Comparison of ENCODE assay signal across 9 cellular contexts in genomic region chr14:73662439-73663056, GRCh38. TPM values are rescaled to one million over a fixed set of nuclear protein-coding genes. Genes with fewer than 3 reads are reported as not detected.
DNase-seq lines count a peak whose midpoint lies in the region; ATAC-seq and TF ChIP-seq lines count a peak whose summit lies in the region.
"Had no signal": no experiment of that assay in that cellular context is flagged by ENCODE, and none has a peak within 500 bp of the region (broad histone marks: within the 10 kb centered on the region; RNA-seq: fewer than 3 reads in every experiment).

No MANE protein-coding gene starts in this region.

- H3K4me3 ChIP-seq in stomach, result no peak overlapping the region

- H3K4me1 Mint-ChIP-seq in osteocyte (ENCODE audit: unreplicated experiment) (peaks cover 8% of the 10 kb centered on the region), mesothelial cell of epicardium (peaks cover 6% of the 10 kb centered on the region)

- DNase-seq in G401 (ENCODE audit: low spot score) (peak; percentile 12), NCI-H226 (peak; percentile 88), dedifferentiated amniotic fluid mesenchymal stem cell (ENCODE audit: extremely low spot score) (peak; percentile 88), osteocyte (ENCODE audit: extremely low spot score, unreplicated experiment) (no peak), stomach (no peak), NCI-H1092 treated with DMSO at 0.1 percent for 48 hours (lab: John Stamatoyannopoulos, UW) (no peak), mesothelial cell of epicardium (ENCODE audit: low spot score in 2 of 2, unreplicated experiment in 2 of 2) (no peak)

- no peak for ATAC-seq in GM19463 (IDR thresholded peaks at IDR 0.05; ENCODE audit: unreplicated experiment)

- WGBS in stomach, 5 donors, result 76 to 96% (median 86%) methylated on average over 2 of the region's 2 CpGs

- H3K36me3 ChIP-seq in stomach, result peaks cover 0 to 52% (median 23%) of the 10 kb centered on the region in 4 donors

- H3K36me3 Mint-ChIP-seq in osteocyte (ENCODE audit: unreplicated experiment) (peaks cover 13% of the 10 kb centered on the region), mesothelial cell of epicardium (peaks cover 14% of the 10 kb centered on the region)

- H3K4me3 Mint-ChIP-seq in osteocyte (ENCODE audit: unreplicated experiment) (no peak overlapping the region), mesothelial cell of epicardium (no peak overlapping the region)

- H3K9me3 ChIP-seq in stomach, result no peaks in the 10 kb centered on the region

- no peaks in the 10 kb centered on the region for H3K27me3 ChIP-seq in stomach

- in situ Hi-C loops in G401 (cut with HindIII; ENCODE audit: low sequenced_read_pairs), result no loop called here

- H3K27ac Mint-ChIP-seq in osteocyte (ENCODE audit: unreplicated experiment), result no peak overlapping the region
- no peak overlapping the region for H3K27ac Mint-ChIP-seq in mesothelial cell of epicardium

- H3K9me3 Mint-ChIP-seq in osteocyte (ENCODE audit: unreplicated experiment), result peaks cover 6% of the 10 kb centered on the region
- H3K9me3 Mint-ChIP-seq in mesothelial cell of epicardium, result peaks cover 7% of the 10 kb centered on the region

- H3K4me1 ChIP-seq in stomach, result no peaks in the 10 kb centered on the region

- TF ChIP-seq CTCF in osteocyte (IDR thresholded peaks at IDR 0.05) (peak; percentile 43), stomach (IDR thresholded peaks at IDR 0.05) (no peak), mesothelial cell of epicardium (IDR thresholded peaks at IDR 0.05; ENCODE audit: unreplicated experiment) (no peak)

- H3K27me3 Mint-ChIP-seq in osteocyte (ENCODE audit: unreplicated experiment) (no peaks in the 10 kb centered on the region), mesothelial cell of epicardium (ENCODE audit: low read depth) (no peaks in the 10 kb centered on the region)

- no peak overlapping the region for H3K27ac ChIP-seq in stomach

- no peak for TF ChIP-seq POLR2A in stomach (IDR thresholded peaks at IDR 0.05)

- no peak for TF ChIP-seq EP300 in stomach (IDR thresholded peaks at IDR 0.05)

- intact Hi-C loops in stomach (cut with DNase I; ENCODE audit: low total_unique reads), result no loop called here

RNA-seq across cellular contexts. Expression of gene DNAL1, which starts 17.8 kb away (rescaled TPM):
- 18.8 and 32.8 TPM in 2 replicates for total RNA-seq in G401 (2014; rRNA removed; shearing (Covaris generic))
- total RNA-seq in osteocyte (12.5 and 12.7 TPM in 2 replicates), stomach (10 to 100 TPM in 2 of 5 donors, 1 to 10 TPM in 1, under 1 TPM in 1, not detected in 1; 0.29 to 12.9 (median 7.5) TPM), mesothelial cell of epicardium (13.3 to 13.8 TPM (median 13.4 TPM) in 3 replicates)
- 1 to 10 TPM; 3.1 to 9.2 (median 7.7) TPM for polyA plus RNA-seq in stomach

RNA-seq across cellular contexts. Expression of gene ACOT6, which starts 50.2 kb away (rescaled TPM):
- total RNA-seq in G401 (2014; rRNA removed; shearing (Covaris generic)), result not detected in 2 replicates
- total RNA-seq in osteocyte, result not detected in 2 replicates
- total RNA-seq in stomach, result not detected
- polyA plus RNA-seq in stomach, result not detected
- not detected in 3 replicates for total RNA-seq in mesothelial cell of epicardium
- polyA plus RNA-seq: neural cell had no signal

RNA-seq across cellular contexts. Expression of gene PNMA1, which starts 51.6 kb away (rescaled TPM):
- 65.8 and 80.4 TPM in 2 replicates for total RNA-seq in G401 (2014; rRNA removed; shearing (Covaris generic))
- total RNA-seq in osteocyte (81.4 and 81.8 TPM in 2 replicates), stomach (10 to 100 TPM; 17.9 to 42.3 (median 19.3) TPM), mesothelial cell of epicardium (46.4 to 48.6 TPM (median 47.7 TPM) in 3 replicates)
- polyA plus RNA-seq in stomach, result 10 to 100 TPM; 13.9 to 17.1 (median 15.6) TPM

Comparison
In these comparisons a context has a peak if more than half of its experiments do, and no peak if none do; other contexts are left out.
1. DNase-seq: peak in G401 (single experiment), NCI-H226 (single experiment) and dedifferentiated amniotic fluid mesenchymal stem cell (single experiment); none in osteocyte (single experiment), stomach (single experiment), NCI-H1092 treated with DMSO at 0.1 percent for 48 hours (single experiment) and mesothelial cell of epicardium (0 of 2).